In the genomic region with DNA sequence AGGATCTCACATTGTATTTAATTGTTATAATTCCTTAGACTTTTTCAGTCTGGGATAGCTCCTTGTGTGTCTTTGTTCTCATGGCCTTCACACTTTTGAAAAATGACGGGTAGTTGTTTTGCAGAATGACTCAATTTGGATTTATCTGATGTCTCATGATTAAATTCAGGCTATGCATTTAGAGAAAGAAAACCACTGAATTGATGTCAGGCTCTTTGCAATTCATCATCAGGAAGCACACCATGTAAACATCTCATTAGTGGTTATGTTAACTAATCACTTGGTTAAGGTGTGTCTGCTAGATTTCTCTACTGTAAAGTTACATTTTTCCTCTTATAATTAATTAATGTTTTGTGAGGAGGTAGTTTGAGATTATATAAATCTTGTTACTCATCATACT, we compare ENCODE assay signal across 1 cellular context.
TF ChIP-seq lines count a peak whose summit lies in the region.

No MANE protein-coding gene starts in this region.

TF ChIP-seq in IMR-90, 13 proteins besides CTCF, POLR2A, EP300 and RAD21:
- TF ChIP-seq FOS (IDR thresholded peaks at IDR 0.05; ENCODE audit: low read depth, low read length) (no peak), RCOR1 (IDR thresholded peaks at IDR 0.05; ENCODE audit: insufficient replicate concordance, low read length) (no peak), ELK1 (IDR thresholded peaks at IDR 0.05; ENCODE audit: borderline replicate concordance, low read depth, low read length) (no peak), BHLHE40 (IDR thresholded peaks at IDR 0.05; ENCODE audit: low read depth, low read length) (no peak), MAZ (IDR thresholded peaks at IDR 0.05; ENCODE audit: borderline replicate concordance, low read depth, low read length) (no peak), NFE2L2 (IDR thresholded peaks at IDR 0.05; ENCODE audit: low read depth, low read length) (no peak), CEBPB (IDR thresholded peaks at IDR 0.05; ENCODE audit: low read depth, low read length) (no peak), CHD1 (IDR thresholded peaks at IDR 0.05; ENCODE audit: low read depth, low read length) (no peak), MXI1 (IDR thresholded peaks at IDR 0.05; ENCODE audit: borderline replicate concordance, low read depth, low read length) (no peak)
- TF ChIP-seq, protein P1, sequence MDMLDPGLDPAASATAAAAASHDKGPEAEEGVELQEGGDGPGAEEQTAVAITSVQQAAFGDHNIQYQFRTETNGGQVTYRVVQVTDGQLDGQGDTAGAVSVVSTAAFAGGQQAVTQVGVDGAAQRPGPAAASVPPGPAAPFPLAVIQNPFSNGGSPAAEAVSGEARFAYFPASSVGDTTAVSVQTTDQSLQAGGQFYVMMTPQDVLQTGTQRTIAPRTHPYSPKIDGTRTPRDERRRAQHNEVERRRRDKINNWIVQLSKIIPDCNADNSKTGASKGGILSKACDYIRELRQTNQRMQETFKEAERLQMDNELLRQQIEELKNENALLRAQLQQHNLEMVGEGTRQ (IDR thresholded peaks at IDR 0.05; ENCODE audit: low read depth, low read length): no peak
